22 cellular contexts compared by ENCODE assay signal in the genomic region with DNA sequence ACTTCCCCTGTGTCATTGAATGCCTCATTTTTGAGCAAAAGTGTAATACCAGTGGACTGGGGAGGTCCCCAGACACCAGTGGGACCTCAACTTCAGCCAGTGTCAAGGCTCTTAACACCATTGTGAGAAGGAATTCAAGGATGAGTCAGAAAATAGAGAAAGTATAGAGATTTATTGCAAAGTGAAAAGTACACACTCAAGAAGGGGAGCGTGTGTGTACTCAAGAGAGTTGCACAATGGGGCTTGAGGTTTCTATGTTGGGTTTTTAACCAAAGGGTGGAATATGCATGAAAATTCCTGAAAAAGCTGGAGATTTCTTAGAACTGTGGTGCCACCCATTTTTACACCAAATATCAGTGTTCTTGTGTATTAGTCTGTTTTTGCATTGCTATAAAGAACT.
"Had no signal": no experiment of that assay in that cellular context is flagged by ENCODE, and none has a peak within 500 bp of the region (broad histone marks: within the 10 kb centered on the region; RNA-seq: fewer than 3 reads in every experiment).

No MANE protein-coding gene starts in this region.

- H2AFZ ChIP-seq: hepatocyte had no signal

- DNase-seq: activated CD4-positive, alpha-beta memory T cell treated with anti-CD3 and anti-CD28 coated beads for 36 hours; activated CD4-positive, alpha-beta T cell treated with anti-CD3 and anti-CD28 coated beads for 48 hours; activated naive CD4-positive, alpha-beta T cell treated with Interleukin-2 at 50 U/mL for 16 hours; activated naive CD8-positive, alpha-beta T cell treated with anti-CD3 and anti-CD28 coated beads, Interleukin-2, amount 10 ng/mL, durations not matched to agents 7 days and 5 days; activated T-cell treated with anti-CD3 and anti-CD28 coated beads, Interleukin-2, amount 50 U/mL, for 48 hours; amygdala; effector CD4-positive, alpha-beta T cell; erythroblast; foreskin melanocyte; nephron progenitor cell; occipital lobe; sigmoid colon; spleen; stimulated activated CD4-positive, alpha-beta T cell treated with anti-CD3 and anti-CD28 coated beads, Interleukin-4, amount 100 ng/mL, for 1 hour; stimulated activated naive CD4-positive, alpha-beta T cell treated with Interleukin-2 at 50 U/mL for 16 hours; T1000; upper lobe of right lung had no signal

- H3K9me3 Mint-ChIP-seq: activated CD4-positive, alpha-beta memory T cell treated with anti-CD3 and anti-CD28 coated beads for 36 hours; activated naive CD8-positive, alpha-beta T cell treated with anti-CD3 and anti-CD28 coated beads, Interleukin-2, amount 10 ng/mL, durations not matched to agents 7 days and 5 days; dendritic cell treated with granulocyte-macrophage colony-stimulating factor and Interleukin-4, amounts not matched to agents 40 ng/mL and 50 ng/mL, for 4 days; T-helper 1 cell treated with Interleukin-12 subunit alpha and Interleukin-12 subunit beta and Interleukin-4 antibody, amounts not matched to agents 30 μg/mL and 1 μg/mL, for 36 hours had no signal

- H3K4me1 Mint-ChIP-seq: activated naive CD8-positive, alpha-beta T cell treated with anti-CD3 and anti-CD28 coated beads, Interleukin-2, amount 10 ng/mL, durations not matched to agents 7 days and 5 days; memory B cell; nephron progenitor cell had no signal

- H3K4me2 ChIP-seq: hepatocyte had no signal

- H3K9me3 ChIP-seq: sigmoid colon, upper lobe of right lung had no signal

- H3K4me3 ChIP-seq: cardiac muscle cell, hepatocyte, sigmoid colon, spleen, upper lobe of right lung had no signal

- H3K4me3 Mint-ChIP-seq: activated CD4-positive, alpha-beta memory T cell treated with anti-CD3 and anti-CD28 coated beads for 36 hours; activated naive CD8-positive, alpha-beta T cell treated with anti-CD3 and anti-CD28 coated beads, Interleukin-2, amount 10 ng/mL, durations not matched to agents 7 days and 5 days; dendritic cell treated with granulocyte-macrophage colony-stimulating factor and Interleukin-4, amounts not matched to agents 40 ng/mL and 50 ng/mL, for 4 days; memory B cell; nephron progenitor cell; T-helper 1 cell treated with Interleukin-12 subunit alpha and Interleukin-12 subunit beta and Interleukin-4 antibody, amounts not matched to agents 30 μg/mL and 1 μg/mL, for 36 hours had no signal

- H3K27me3 Mint-ChIP-seq: activated CD4-positive, alpha-beta memory T cell treated with anti-CD3 and anti-CD28 coated beads for 36 hours; activated naive CD8-positive, alpha-beta T cell treated with anti-CD3 and anti-CD28 coated beads, Interleukin-2, amount 10 ng/mL, durations not matched to agents 7 days and 5 days; dendritic cell treated with granulocyte-macrophage colony-stimulating factor and Interleukin-4, amounts not matched to agents 40 ng/mL and 50 ng/mL, for 4 days had no signal

- H3K79me2 ChIP-seq: hepatocyte had no signal

- H3K36me3 ChIP-seq: cardiac muscle cell, sigmoid colon, spleen, upper lobe of right lung had no signal

- H3K36me3 Mint-ChIP-seq: activated CD4-positive, alpha-beta memory T cell treated with anti-CD3 and anti-CD28 coated beads for 36 hours; activated naive CD8-positive, alpha-beta T cell treated with anti-CD3 and anti-CD28 coated beads, Interleukin-2, amount 10 ng/mL, durations not matched to agents 7 days and 5 days; memory B cell had no signal

- H3K4me1 ChIP-seq: sigmoid colon, spleen, upper lobe of right lung had no signal

- H3K27ac Mint-ChIP-seq: activated CD4-positive, alpha-beta memory T cell treated with anti-CD3 and anti-CD28 coated beads for 36 hours; activated naive CD8-positive, alpha-beta T cell treated with anti-CD3 and anti-CD28 coated beads, Interleukin-2, amount 10 ng/mL, durations not matched to agents 7 days and 5 days; dendritic cell treated with granulocyte-macrophage colony-stimulating factor and Interleukin-4, amounts not matched to agents 40 ng/mL and 50 ng/mL, for 4 days; memory B cell; T-helper 1 cell treated with Interleukin-12 subunit alpha and Interleukin-12 subunit beta and Interleukin-4 antibody, amounts not matched to agents 30 μg/mL and 1 μg/mL, for 36 hours had no signal

- H3K27me3 ChIP-seq: cardiac muscle cell, hepatocyte, sigmoid colon, upper lobe of right lung had no signal

- H3K27ac ChIP-seq: cardiac muscle cell, hepatocyte, sigmoid colon, spleen, upper lobe of right lung had no signal
